ENCODE assay signal across 1 cellular context in the genomic region with DNA sequence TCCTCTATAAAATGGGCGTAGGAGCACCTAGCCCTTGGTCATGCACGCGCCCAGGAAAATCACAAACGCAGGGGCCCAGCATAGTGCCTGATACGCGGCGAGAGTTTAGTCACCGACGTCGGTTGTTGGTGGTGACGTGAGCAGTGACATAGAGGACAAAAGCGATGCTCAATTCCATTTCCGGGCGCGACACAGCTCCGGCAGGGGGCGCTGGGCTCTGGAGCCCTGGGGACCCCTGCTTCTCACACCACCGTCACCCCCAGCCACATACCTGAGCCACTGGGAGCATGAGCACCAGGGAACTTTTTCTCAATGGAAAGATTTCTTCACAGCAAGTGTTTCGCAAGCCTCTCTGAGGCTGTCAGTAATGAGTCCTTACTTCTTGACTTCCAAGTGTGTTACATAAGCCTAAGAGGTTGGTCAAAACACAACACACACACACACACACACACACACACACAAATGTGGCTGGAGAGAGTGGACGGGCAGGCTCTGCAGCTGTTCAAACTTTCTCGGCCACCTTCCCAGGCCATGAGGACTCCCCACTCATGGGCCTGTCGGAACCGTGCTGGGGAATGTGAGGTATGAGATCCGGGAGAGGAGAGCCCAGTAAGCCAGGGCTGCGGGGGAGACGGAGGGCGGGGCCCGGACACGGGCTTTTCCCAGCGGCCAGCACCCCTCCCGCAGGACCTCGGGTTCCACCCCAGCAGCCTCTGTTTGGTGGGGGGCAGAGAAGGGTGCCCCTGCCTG.
TF ChIP-seq lines count a peak whose summit lies in the region.

No MANE protein-coding gene starts in this region.

TF ChIP-seq in K562, 482 proteins besides CTCF, POLR2A, EP300 and RAD21 (continued from another document and continues in another):
- TF ChIP-seq HOXB6 (CRISPR knock-in tag; IDR thresholded peaks at IDR 0.05; ENCODE audit: borderline replicate concordance) (no peak), ZZZ3 (IDR thresholded peaks at IDR 0.05) (no peak), ETV1 (tag; conservative IDR thresholded peaks at IDR 0.05; ENCODE audit: low read depth) (peak; percentile 91), TAL1 (IDR thresholded peaks at IDR 0.05) (no peak), ZNF431 (CRISPR knock-in tag; IDR thresholded peaks at IDR 0.05) (no peak), ZBTB1 (CRISPR knock-in tag; IDR thresholded peaks at IDR 0.05; ENCODE audit: borderline replicate concordance, low read depth) (0 out of 2 replicates have a peak, but pooled peaks have one; percentile 49), ADNP (tag; IDR thresholded peaks at IDR 0.05) (no peak), NONO (IDR thresholded peaks at IDR 0.05; ENCODE audit: low read depth in 2 of 2, low read length in 1 of 2) (no peak), ZNF324 (CRISPR knock-in tag; IDR thresholded peaks at IDR 0.05) (no peak), ZC3H11A (IDR thresholded peaks at IDR 0.05; ENCODE audit: low read depth, low read length) (no peak; the same call in 1 of the 2 replicates), ASH1L (IDR thresholded peaks at IDR 0.05; ENCODE audit: borderline replicate concordance, low read depth, partially characterized antibody) (peak; percentile 20), ZKSCAN8 (CRISPR knock-in tag; IDR thresholded peaks at IDR 0.05) (no peak), SMARCC2 (IDR thresholded peaks at IDR 0.05; ENCODE audit: low read depth) (peak; percentile 76), RBM14 (IDR thresholded peaks at IDR 0.05; ENCODE audit: borderline replicate concordance, insufficient read depth, low read depth, low read length) (no peak), COPS2 (conservative IDR thresholded peaks at IDR 0.05) (no peak), PHTF2 (CRISPR knock-in tag; IDR thresholded peaks at IDR 0.05) (no peak), TEAD4 (IDR thresholded peaks at IDR 0.05; ENCODE audit: low read length) (peak; percentile 23; the same call in 1 of the 2 replicates), TEAD4 (CRISPR knock-in tag; IDR thresholded peaks at IDR 0.05; ENCODE audit: borderline replicate concordance) (no peak), GABPA (tag; conservative IDR thresholded peaks at IDR 0.05; ENCODE audit: low read depth) (peak; percentile 91), SOX6 (IDR thresholded peaks at IDR 0.05) (peak; percentile 36; the same call in 1 of the 2 replicates), ZNF253 (CRISPR knock-in tag; conservative IDR thresholded peaks at IDR 0.05) (no peak), CTBP1 (IDR thresholded peaks at IDR 0.05; ENCODE audit: borderline replicate concordance) (peak; percentile 78), CHD2 (IDR thresholded peaks at IDR 0.05; ENCODE audit: low read depth, low read length) (no peak), ZNF143 (CRISPR knock-in tag; IDR thresholded peaks at IDR 0.05) (no peak), ETS2 (tag; IDR thresholded peaks at IDR 0.05; ENCODE audit: borderline replicate concordance, poor library complexity, severe bottlenecking) (no peak), BCL6 (CRISPR knock-in tag; IDR thresholded peaks at IDR 0.05) (no peak), ZNF586 (CRISPR knock-in tag; conservative IDR thresholded peaks at IDR 0.05) (no peak), FOS (IDR thresholded peaks at IDR 0.05; ENCODE audit: extremely low read depth, insufficient read length) (no peak), FIP1L1 (IDR thresholded peaks at IDR 0.05; ENCODE audit: low read depth, low read length, poor library complexity, severe bottlenecking) (no peak), NFXL1 (CRISPR knock-in tag; IDR thresholded peaks at IDR 0.05) (no peak)
- TF ChIP-seq, protein P1, sequence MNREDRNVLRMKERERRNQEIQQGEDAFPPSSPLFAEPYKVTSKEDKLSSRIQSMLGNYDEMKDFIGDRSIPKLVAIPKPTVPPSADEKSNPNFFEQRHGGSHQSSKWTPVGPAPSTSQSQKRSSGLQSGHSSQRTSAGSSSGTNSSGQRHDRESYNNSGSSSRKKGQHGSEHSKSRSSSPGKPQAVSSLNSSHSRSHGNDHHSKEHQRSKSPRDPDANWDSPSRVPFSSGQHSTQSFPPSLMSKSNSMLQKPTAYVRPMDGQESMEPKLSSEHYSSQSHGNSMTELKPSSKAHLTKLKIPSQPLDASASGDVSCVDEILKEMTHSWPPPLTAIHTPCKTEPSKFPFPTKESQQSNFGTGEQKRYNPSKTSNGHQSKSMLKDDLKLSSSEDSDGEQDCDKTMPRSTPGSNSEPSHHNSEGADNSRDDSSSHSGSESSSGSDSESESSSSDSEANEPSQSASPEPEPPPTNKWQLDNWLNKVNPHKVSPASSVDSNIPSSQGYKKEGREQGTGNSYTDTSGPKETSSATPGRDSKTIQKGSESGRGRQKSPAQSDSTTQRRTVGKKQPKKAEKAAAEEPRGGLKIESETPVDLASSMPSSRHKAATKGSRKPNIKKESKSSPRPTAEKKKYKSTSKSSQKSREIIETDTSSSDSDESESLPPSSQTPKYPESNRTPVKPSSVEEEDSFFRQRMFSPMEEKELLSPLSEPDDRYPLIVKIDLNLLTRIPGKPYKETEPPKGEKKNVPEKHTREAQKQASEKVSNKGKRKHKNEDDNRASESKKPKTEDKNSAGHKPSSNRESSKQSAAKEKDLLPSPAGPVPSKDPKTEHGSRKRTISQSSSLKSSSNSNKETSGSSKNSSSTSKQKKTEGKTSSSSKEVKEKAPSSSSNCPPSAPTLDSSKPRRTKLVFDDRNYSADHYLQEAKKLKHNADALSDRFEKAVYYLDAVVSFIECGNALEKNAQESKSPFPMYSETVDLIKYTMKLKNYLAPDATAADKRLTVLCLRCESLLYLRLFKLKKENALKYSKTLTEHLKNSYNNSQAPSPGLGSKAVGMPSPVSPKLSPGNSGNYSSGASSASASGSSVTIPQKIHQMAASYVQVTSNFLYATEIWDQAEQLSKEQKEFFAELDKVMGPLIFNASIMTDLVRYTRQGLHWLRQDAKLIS (CRISPR knock-in tag; IDR thresholded peaks at IDR 0.05): peak; percentile 86; the same call in 1 of the 2 replicates
- TF ChIP-seq, protein P2, sequence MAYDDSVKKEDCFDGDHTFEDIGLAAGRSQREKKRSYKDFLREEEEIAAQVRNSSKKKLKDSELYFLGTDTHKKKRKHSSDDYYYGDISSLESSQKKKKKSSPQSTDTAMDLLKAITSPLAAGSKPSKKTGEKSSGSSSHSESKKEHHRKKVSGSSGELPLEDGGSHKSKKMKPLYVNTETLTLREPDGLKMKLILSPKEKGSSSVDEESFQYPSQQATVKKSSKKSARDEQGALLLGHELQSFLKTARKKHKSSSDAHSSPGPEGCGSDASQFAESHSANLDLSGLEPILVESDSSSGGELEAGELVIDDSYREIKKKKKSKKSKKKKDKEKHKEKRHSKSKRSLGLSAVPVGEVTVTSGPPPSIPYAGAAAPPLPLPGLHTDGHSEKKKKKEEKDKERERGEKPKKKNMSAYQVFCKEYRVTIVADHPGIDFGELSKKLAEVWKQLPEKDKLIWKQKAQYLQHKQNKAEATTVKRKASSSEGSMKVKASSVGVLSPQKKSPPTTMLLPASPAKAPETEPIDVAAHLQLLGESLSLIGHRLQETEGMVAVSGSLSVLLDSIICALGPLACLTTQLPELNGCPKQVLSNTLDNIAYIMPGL (CRISPR knock-in tag; IDR thresholded peaks at IDR 0.05): 0 out of 2 replicates have a peak, but pooled peaks have one; percentile 37
- TF ChIP-seq, protein P3, sequence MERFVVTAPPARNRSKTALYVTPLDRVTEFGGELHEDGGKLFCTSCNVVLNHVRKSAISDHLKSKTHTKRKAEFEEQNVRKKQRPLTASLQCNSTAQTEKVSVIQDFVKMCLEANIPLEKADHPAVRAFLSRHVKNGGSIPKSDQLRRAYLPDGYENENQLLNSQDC (CRISPR knock-in tag; IDR thresholded peaks at IDR 0.05): no peak
- TF ChIP-seq, protein P4, sequence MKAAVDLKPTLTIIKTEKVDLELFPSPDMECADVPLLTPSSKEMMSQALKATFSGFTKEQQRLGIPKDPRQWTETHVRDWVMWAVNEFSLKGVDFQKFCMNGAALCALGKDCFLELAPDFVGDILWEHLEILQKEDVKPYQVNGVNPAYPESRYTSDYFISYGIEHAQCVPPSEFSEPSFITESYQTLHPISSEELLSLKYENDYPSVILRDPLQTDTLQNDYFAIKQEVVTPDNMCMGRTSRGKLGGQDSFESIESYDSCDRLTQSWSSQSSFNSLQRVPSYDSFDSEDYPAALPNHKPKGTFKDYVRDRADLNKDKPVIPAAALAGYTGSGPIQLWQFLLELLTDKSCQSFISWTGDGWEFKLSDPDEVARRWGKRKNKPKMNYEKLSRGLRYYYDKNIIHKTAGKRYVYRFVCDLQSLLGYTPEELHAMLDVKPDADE (conservative IDR thresholded peaks at IDR 0.05; ENCODE audit: control insufficient read depth, low read depth, low read length): peak; percentile 58; the same call in 1 of the 2 replicates
- TF ChIP-seq, protein P5, sequence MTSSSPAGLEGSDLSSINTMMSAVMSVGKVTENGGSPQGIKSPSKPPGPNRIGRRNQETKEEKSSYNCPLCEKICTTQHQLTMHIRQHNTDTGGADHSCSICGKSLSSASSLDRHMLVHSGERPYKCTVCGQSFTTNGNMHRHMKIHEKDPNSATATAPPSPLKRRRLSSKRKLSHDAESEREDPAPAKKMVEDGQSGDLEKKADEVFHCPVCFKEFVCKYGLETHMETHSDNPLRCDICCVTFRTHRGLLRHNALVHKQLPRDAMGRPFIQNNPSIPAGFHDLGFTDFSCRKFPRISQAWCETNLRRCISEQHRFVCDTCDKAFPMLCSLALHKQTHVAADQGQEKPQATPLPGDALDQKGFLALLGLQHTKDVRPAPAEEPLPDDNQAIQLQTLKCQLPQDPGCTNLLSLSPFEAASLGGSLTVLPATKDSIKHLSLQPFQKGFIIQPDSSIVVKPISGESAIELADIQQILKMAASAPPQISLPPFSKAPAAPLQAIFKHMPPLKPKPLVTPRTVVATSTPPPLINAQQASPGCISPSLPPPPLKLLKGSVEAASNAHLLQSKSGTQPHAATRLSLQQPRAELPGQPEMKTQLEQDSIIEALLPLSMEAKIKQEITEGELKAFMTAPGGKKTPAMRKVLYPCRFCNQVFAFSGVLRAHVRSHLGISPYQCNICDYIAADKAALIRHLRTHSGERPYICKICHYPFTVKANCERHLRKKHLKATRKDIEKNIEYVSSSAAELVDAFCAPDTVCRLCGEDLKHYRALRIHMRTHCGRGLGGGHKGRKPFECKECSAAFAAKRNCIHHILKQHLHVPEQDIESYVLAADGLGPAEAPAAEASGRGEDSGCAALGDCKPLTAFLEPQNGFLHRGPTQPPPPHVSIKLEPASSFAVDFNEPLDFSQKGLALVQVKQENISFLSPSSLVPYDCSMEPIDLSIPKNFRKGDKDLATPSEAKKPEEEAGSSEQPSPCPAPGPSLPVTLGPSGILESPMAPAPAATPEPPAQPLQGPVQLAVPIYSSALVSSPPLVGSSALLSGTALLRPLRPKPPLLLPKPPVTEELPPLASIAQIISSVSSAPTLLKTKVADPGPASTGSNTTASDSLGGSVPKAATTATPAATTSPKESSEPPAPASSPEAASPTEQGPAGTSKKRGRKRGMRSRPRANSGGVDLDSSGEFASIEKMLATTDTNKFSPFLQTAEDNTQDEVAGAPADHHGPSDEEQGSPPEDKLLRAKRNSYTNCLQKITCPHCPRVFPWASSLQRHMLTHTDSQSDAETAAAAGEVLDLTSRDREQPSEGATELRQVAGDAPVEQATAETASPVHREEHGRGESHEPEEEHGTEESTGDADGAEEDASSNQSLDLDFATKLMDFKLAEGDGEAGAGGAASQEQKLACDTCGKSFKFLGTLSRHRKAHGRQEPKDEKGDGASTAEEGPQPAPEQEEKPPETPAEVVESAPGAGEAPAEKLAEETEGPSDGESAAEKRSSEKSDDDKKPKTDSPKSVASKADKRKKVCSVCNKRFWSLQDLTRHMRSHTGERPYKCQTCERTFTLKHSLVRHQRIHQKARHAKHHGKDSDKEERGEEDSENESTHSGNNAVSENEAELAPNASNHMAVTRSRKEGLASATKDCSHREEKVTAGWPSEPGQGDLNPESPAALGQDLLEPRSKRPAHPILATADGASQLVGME (CRISPR knock-in tag; IDR thresholded peaks at IDR 0.05): 0 out of 2 replicates have a peak, but pooled peaks have one; percentile 43
- TF ChIP-seq, protein P6, sequence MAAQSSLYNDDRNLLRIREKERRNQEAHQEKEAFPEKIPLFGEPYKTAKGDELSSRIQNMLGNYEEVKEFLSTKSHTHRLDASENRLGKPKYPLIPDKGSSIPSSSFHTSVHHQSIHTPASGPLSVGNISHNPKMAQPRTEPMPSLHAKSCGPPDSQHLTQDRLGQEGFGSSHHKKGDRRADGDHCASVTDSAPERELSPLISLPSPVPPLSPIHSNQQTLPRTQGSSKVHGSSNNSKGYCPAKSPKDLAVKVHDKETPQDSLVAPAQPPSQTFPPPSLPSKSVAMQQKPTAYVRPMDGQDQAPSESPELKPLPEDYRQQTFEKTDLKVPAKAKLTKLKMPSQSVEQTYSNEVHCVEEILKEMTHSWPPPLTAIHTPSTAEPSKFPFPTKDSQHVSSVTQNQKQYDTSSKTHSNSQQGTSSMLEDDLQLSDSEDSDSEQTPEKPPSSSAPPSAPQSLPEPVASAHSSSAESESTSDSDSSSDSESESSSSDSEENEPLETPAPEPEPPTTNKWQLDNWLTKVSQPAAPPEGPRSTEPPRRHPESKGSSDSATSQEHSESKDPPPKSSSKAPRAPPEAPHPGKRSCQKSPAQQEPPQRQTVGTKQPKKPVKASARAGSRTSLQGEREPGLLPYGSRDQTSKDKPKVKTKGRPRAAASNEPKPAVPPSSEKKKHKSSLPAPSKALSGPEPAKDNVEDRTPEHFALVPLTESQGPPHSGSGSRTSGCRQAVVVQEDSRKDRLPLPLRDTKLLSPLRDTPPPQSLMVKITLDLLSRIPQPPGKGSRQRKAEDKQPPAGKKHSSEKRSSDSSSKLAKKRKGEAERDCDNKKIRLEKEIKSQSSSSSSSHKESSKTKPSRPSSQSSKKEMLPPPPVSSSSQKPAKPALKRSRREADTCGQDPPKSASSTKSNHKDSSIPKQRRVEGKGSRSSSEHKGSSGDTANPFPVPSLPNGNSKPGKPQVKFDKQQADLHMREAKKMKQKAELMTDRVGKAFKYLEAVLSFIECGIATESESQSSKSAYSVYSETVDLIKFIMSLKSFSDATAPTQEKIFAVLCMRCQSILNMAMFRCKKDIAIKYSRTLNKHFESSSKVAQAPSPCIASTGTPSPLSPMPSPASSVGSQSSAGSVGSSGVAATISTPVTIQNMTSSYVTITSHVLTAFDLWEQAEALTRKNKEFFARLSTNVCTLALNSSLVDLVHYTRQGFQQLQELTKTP (IDR thresholded peaks at IDR 0.05; ENCODE audit: low read depth in 1 of 2, partially characterized antibody in 2 of 2): peak in 1 of 2 experiments; percentile 45
- TF ChIP-seq, protein P7, sequence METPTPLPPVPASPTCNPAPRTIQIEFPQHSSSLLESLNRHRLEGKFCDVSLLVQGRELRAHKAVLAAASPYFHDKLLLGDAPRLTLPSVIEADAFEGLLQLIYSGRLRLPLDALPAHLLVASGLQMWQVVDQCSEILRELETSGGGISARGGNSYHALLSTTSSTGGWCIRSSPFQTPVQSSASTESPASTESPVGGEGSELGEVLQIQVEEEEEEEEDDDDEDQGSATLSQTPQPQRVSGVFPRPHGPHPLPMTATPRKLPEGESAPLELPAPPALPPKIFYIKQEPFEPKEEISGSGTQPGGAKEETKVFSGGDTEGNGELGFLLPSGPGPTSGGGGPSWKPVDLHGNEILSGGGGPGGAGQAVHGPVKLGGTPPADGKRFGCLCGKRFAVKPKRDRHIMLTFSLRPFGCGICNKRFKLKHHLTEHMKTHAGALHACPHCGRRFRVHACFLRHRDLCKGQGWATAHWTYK (CRISPR knock-in tag; IDR thresholded peaks at IDR 0.05): 0 out of 2 replicates have a peak, but pooled peaks have one; percentile 20
- TF ChIP-seq, protein P8, sequence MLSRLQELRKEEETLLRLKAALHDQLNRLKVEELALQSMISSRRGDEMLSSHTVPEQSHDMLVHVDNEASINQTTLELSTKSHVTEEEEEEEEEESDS (CRISPR knock-in tag; IDR thresholded peaks at IDR 0.05): no peak
